ENCODE assay signal across 8 cellular contexts in the genomic region with DNA sequence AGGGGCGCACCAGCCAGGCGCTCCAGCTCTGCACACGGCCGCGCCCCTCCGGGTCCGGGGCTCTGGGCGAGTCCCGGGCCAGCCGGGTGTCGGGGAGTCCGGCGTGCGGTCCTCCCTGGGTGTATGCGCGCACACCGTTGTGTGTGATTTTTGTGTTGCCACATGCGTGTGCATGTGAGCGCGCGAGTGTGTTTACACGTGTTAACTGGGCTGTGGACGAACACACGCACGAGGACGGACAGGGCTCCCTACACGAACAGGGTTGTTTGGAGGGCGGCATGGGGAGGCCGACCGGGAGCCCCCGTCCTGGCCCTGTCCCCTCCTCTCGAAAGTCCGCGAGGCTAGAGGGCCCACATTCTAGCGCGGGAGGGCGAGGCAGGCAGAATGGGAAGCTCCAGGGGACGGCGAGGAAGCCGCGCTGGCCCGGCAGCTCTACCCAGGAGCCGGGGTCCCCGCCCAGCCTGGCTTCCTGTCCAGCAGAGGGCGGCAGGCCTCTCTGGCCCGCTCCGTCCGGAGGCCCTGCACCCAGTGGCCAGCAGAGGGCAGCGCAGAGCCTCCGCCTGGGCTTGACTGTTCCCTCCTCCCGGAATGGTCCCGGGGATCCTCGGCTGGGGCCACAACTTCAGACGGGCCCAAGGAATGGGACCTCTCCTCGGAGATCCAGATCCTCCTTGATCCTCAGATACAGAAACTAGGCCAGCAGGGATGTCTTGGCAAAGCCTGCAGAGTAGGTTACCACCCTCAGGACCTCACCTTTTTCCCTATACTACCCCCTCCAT. TPM values are rescaled to one million over a fixed set of nuclear protein-coding genes. Genes with fewer than 3 reads are reported as not detected.
DNase-seq lines count a peak whose midpoint lies in the region; ATAC-seq, FAIRE-seq and TF ChIP-seq lines count a peak whose summit lies in the region.

No MANE protein-coding gene starts in this region.

- intact Hi-C loops in pancreas (cut with DNase I) = loop anchor here in 1 of 3 donors (10.0 kb wide), 1 partner anchor 191 kb away; no protein-coding TSS in a partner anchor

- TF ChIP-seq POLR2A in tibial nerve (IDR thresholded peaks at IDR 0.05) = no peak

- peaks cover 25% of the 10 kb centered on the region for H3K4me1 ChIP-seq in cardiac muscle cell (ENCODE audit: low read depth)
- H3K4me1 ChIP-seq in pancreas = peaks cover 0 to 4% (median 0%) of the 10 kb centered on the region in 3 donors
- peaks cover 0 to 36% (median 7%) of the 10 kb centered on the region in 4 donors for H3K4me1 ChIP-seq in tibial nerve

- H3K36me3 ChIP-seq in SK-N-MC (ENCODE audit: insufficient read depth, low read length) (no peaks in the 10 kb centered on the region), cardiac muscle cell (no peaks in the 10 kb centered on the region), pancreas (no peaks in the 10 kb centered on the region), tibial nerve (no peaks in the 10 kb centered on the region)

- FAIRE-seq in pancreas (lab: Jason Lieb, UNC) = no peak

- H3K27me3 ChIP-seq in cardiac muscle cell (peaks cover 5% of the 10 kb centered on the region), pancreas (no peaks in the 10 kb centered on the region), tibial nerve (peaks cover 0 to 62% of the 10 kb centered on the region in 2 donors)

- ATAC-seq in GM21360 (IDR thresholded peaks at IDR 0.05; ENCODE audit: unreplicated experiment) (peak; percentile 58), pancreas (peak; percentile 95 to 99 (median 96))

- H3K9me3 ChIP-seq in SK-N-MC (ENCODE audit: low read depth, low read length) (no peaks in the 10 kb centered on the region), cardiac muscle cell (ENCODE audit: low read depth) (no peaks in the 10 kb centered on the region), pancreas (no peaks in the 10 kb centered on the region), tibial nerve (no peaks in the 10 kb centered on the region)

- TF ChIP-seq EP300 in tibial nerve (IDR thresholded peaks at IDR 0.05) = no peak

- H3K4me3 ChIP-seq in SK-N-MC (peak overlapping the region; percentile 92), cardiac muscle cell (peak overlapping the region; percentile 47), pancreas (peak overlapping the region; percentile 26 to 68 (median 46)), tibial nerve (peak overlapping the region; percentile 34 to 61 (median 49))

- peak overlapping the region; percentile 81 for H3K9ac ChIP-seq in SK-N-MC (ENCODE audit: insufficient read length)

- TF ChIP-seq CTCF in cardiac muscle cell (IDR thresholded peaks at IDR 0.05; ENCODE audit: low read depth, low read length) (peak; percentile 100), pancreas (IDR thresholded peaks at IDR 0.05) (peak; percentile 100), tibial nerve (IDR thresholded peaks at IDR 0.05) (peak; percentile 96 to 100 (median 99))

- 0% methylated on average over 47 to 55 of the region's 55 CpGs for WGBS in pancreas, 2 donors
- WGBS in tibial nerve, 2 donors = 0 to 1% methylated on average over 20 to 42 of the region's 55 CpGs

- DNase-seq in CMK (ENCODE audit: low read depth) = peak; percentile 80
- DNase-seq in LHCN-M2 (ENCODE audit: low read depth) = peak; percentile 55
- no peak for DNase-seq in SK-N-MC (ENCODE audit: low read depth, low spot score)
- DNase-seq in activated naive CD8-positive, alpha-beta T cell treated with anti-CD3 and anti-CD28 coated beads, Interleukin-2, amount 50 U/mL, for 16 hours (ENCODE audit: low read depth, low spot score) = peak; percentile 8
- DNase-seq in cardiac muscle cell (ENCODE audit: low read depth in 1 of 2, low spot score in 1 of 2) = peak; percentile 87 to 95
- peak; percentile 80 to 98 (median 92) for DNase-seq in pancreas
- peak; percentile 76 to 81 for DNase-seq in tibial nerve (ENCODE audit: low spot score in 2 of 2)

- H3K27ac ChIP-seq in SK-N-MC (peak overlapping the region; percentile 57; the same call in 1 of the 2 replicates), cardiac muscle cell (no peak overlapping the region), pancreas (no peak overlapping the region), tibial nerve (peak overlapping the region in 1 of 4 donors; percentile 19)

RNA-seq across cellular contexts. Expression of gene LINGO1, which starts 0.6 kb away (rescaled TPM):
- total RNA-seq in LHCN-M2 (2014; rRNA removed) = not detected in 2 replicates
- 0.10 TPM for polyA plus RNA-seq in LHCN-M2 (2012)
- total RNA-seq in cardiac muscle cell = 21.8 and 31.8 TPM in 2 replicates
- polyA plus RNA-seq in cardiac muscle cell = 37.0 and 75.4 TPM in 2 replicates
- 1 to 10 TPM; 1.3 to 3.0 (median 2.0) TPM for total RNA-seq in pancreas
- polyA plus RNA-seq in pancreas = under 1 TPM; 0.80 to 0.87 TPM
- total RNA-seq in tibial nerve = 1 to 10 TPM in 2 of 4 donors, under 1 TPM in 2; 0.42 to 2.4 (median 1.3) TPM
